ENCODE assay signal across 10 cellular contexts in the genomic region with DNA sequence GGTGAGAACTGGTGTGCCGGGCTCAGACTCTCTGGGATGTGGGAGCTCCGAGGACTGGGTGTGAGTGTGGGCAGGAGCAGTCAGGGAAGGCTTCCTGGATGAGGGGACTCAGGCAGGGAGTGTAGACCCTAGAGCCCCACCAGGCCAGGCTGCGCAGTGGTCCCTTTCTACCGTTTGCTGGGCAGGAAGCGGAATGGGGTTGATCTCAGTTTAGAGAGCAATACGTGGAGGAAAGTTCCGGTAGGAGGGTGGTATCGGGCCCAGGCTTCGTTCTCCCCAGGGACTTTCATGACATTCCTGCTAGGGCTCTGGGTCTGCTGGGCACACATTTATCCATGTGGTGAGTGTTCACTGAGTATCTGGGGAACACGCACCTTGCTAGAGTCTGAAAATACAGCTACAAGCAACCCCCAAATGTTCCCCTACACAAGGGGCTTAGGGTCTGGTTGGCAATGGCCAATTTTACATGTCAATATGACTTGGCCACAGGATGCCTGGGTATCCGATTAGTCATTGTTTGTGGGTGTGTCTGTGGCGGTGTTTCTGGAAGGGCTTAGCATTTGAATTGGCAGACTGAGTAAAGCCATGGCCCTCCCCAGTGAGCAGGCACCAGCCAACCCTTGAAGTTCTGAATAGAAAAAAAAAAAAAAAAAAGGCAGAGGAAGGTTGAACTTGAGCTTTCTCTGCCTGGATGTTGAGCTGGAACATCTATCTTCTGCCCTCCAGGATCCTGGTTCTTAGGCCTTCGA. TPM values are rescaled to one million over a fixed set of nuclear protein-coding genes. Genes with fewer than 3 reads are reported as not detected.
A peak's percentile ranks its signal among the peaks of the same experiment; 100 is the strongest.
DNase-seq lines count a peak whose midpoint lies in the region; ATAC-seq and TF ChIP-seq lines count a peak whose summit lies in the region.
"Had no signal": no experiment of that assay in that cellular context is flagged by ENCODE, and none has a peak within 500 bp of the region (broad histone marks: within the 10 kb centered on the region; RNA-seq: fewer than 3 reads in every experiment).

No MANE protein-coding gene starts in this region.

- in situ Hi-C loops in astrocyte of the spinal cord (cut with HindIII; ENCODE audit: low sequenced_read_pairs) = no loop called here

- POLR2A ChIA-PET in HEK293T (lab: Yijun Ruan, JAX) = no interaction called here

- TF ChIP-seq CTCF in astrocyte of the spinal cord (IDR thresholded peaks at IDR 0.05; ENCODE audit: low read depth, low read length) = no peak

- no peak overlapping the region for H3K4me3 ChIP-seq in astrocyte of the spinal cord (ENCODE audit: low read depth, low read length)
- H3K4me3 ChIP-seq: lower lobe of right lung had no signal

- ATAC-seq in GM18907 (IDR thresholded peaks at IDR 0.05; ENCODE audit: unreplicated experiment) = no peak

- CTCF ChIA-PET in HEK293T (lab: Yijun Ruan, JAX) = interaction anchor here (0.6 to 6.4 kb wide), 10 partner anchors 11 to 182 kb away, joined by 3 to 137 read pairs (median 4); no protein-coding TSS in a partner anchor

- peak; percentile 48 for DNase-seq in COLO829 (ENCODE audit: low spot score)
- DNase-seq in HT1080 (ENCODE audit: low read depth) = peak; percentile 78
- DNase-seq in astrocyte of the spinal cord (ENCODE audit: low read depth, low spot score) = peak; percentile 51
- DNase-seq in kidney tubule cell (ENCODE audit: low spot score) = peak; percentile 66
- DNase-seq in SHP77 treated with DMSO at 0.1 percent for 48 hours (lab: John Stamatoyannopoulos, UW) = no peak
- no peak for DNase-seq in NCI-H1417 treated with DMSO at 0.1 percent for 48 hours (lab: John Stamatoyannopoulos, UW)
- DNase-seq in HEK293T (ENCODE audit: extremely low spot score) = no peak

TF ChIP-seq in HEK293T, 16 proteins besides CTCF, POLR2A, EP300 and RAD21:
- no peak for TF ChIP-seq ELF4 (IDR thresholded peaks at IDR 0.05)
- TF ChIP-seq SUZ12 (IDR thresholded peaks at IDR 0.05) = no peak
- TF ChIP-seq FOXA1 (IDR thresholded peaks at IDR 0.05) = no peak
- no peak for TF ChIP-seq TARDBP (IDR thresholded peaks at IDR 0.05)
- no peak for TF ChIP-seq ZNF384 (IDR thresholded peaks at IDR 0.05)
- TF ChIP-seq BHLHE40 (IDR thresholded peaks at IDR 0.05; ENCODE audit: borderline replicate concordance) = no peak

RNA-seq across cellular contexts. Expression of gene GHRHR, which starts 20.8 kb away (rescaled TPM):
- not detected in 2 replicates for total RNA-seq in HT1080 (2014; rRNA removed; shearing (Covaris generic))
- not detected in 2 replicates for polyA plus RNA-seq in HT1080 (2015; cell fraction: cytosol; rRNA removed)
- not detected in 2 replicates for polyA plus RNA-seq in HT1080 (2015; cell fraction: nucleus; rRNA removed)
- total RNA-seq: lower lobe of right lung, NCI-H460 had no signal

Comparison
In these comparisons a context has a peak if more than half of its experiments do, and no peak if none do; other contexts are left out.
1. DNase-seq: peak in COLO829 (single experiment), HT1080 (single experiment), astrocyte of the spinal cord (single experiment) and kidney tubule cell (single experiment); none in SHP77 treated with DMSO at 0.1 percent for 48 hours (single experiment), NCI-H1417 treated with DMSO at 0.1 percent for 48 hours (single experiment) and HEK293T (single experiment).